27 cellular contexts compared by ENCODE assay signal in the genomic region with DNA sequence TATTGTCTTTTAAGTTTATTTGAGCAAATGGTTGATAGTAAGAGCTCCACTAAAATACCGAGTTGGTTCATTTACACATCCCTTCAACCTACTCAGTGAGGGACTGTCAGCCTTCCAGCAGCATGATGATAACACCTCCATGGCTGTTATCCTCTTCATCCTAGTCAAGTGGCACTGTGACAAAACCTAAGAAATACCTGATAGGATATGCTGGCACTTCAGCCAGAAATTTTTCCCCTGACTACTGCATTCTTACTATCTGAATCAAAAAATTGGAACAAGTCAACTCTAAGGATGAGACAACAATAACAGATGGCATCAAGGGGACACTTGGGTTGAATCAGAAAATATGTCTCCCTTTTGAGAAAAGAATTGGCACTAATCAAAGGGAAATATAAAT.
"Had no signal": no experiment of that assay in that cellular context is flagged by ENCODE, and none has a peak within 500 bp of the region (broad histone marks: within the 10 kb centered on the region; RNA-seq: fewer than 3 reads in every experiment).

No MANE protein-coding gene starts in this region.

- H3K4me3 Mint-ChIP-seq: activated CD4-positive, alpha-beta memory T cell treated with anti-CD3 and anti-CD28 coated beads, Interleukin-2, amount 10 ng/mL, durations not matched to agents 7 days and 5 days; activated CD4-positive, alpha-beta T cell treated with anti-CD3 and anti-CD28 coated beads, Interleukin-2, amount 10 ng/mL, durations not matched to agents 24 days and 14 days; mesothelial cell of epicardium; nephron; type B pancreatic cell had no signal

- H3K27me3 ChIP-seq: body of pancreas, cardiac muscle cell, gastrocnemius medialis, neutrophil, pancreas, vagina had no signal

- H3K9me3 ChIP-seq: body of pancreas, gastrocnemius medialis, neutrophil, pancreas, thoracic aorta, vagina had no signal

- DNase-seq: activated CD4-positive, alpha-beta memory T cell treated with anti-CD3 and anti-CD28 coated beads, Interleukin-2, amount 10 ng/mL, durations not matched to agents 7 days and 5 days; activated CD4-positive, alpha-beta T cell treated with anti-CD3 and anti-CD28 coated beads, Interleukin-2, amount 10 ng/mL, durations not matched to agents 24 days and 14 days; activated effector memory CD4-positive, alpha-beta T cell treated with anti-CD3 and anti-CD28 coated beads, Interleukin-2, amount 50 U/mL, for 16 hours; activated naive CD4-positive, alpha-beta T cell treated with anti-CD3 and anti-CD28 coated beads, Interleukin-2, amount 50 U/mL, for 16 hours; activated T-cell treated with anti-CD3 and anti-CD28 coated beads for 4 hours; body of pancreas; dermis blood vessel endothelial cell; effector CD8-positive, alpha-beta T cell; gastrocnemius medialis; head of caudate nucleus; hypothalamus; left ventricle myocardium superior; mammary epithelial cell; pancreas; right cardiac atrium; stimulated activated CD4-positive, alpha-beta T cell treated with anti-CD3 and anti-CD28 coated beads, Interleukin-1b, Interleukin-23, amount 100 ng/mL, for 48 hours had no signal

- H3K4me3 ChIP-seq: body of pancreas, cardiac muscle cell, gastrocnemius medialis, pancreas, skin epidermis, thoracic aorta, vagina had no signal

- H3K4me1 Mint-ChIP-seq: activated CD4-positive, alpha-beta memory T cell treated with anti-CD3 and anti-CD28 coated beads, Interleukin-2, amount 10 ng/mL, durations not matched to agents 7 days and 5 days; activated CD4-positive, alpha-beta T cell treated with anti-CD3 and anti-CD28 coated beads, Interleukin-2, amount 10 ng/mL, durations not matched to agents 24 days and 14 days; nephron had no signal

- H3K36me3 Mint-ChIP-seq: mesothelial cell of epicardium, type B pancreatic cell had no signal

- H3K27me3 Mint-ChIP-seq: activated CD4-positive, alpha-beta T cell treated with anti-CD3 and anti-CD28 coated beads, Interleukin-2, amount 10 ng/mL, durations not matched to agents 24 days and 14 days; type B pancreatic cell had no signal

- H3K4me1 ChIP-seq: vagina had no signal

- H3K27ac ChIP-seq: body of pancreas, cardiac muscle cell, gastrocnemius medialis, neutrophil, pancreas, skin epidermis, thoracic aorta, vagina, VCaP had no signal

- H3K27ac Mint-ChIP-seq: activated CD4-positive, alpha-beta memory T cell treated with anti-CD3 and anti-CD28 coated beads, Interleukin-2, amount 10 ng/mL, durations not matched to agents 7 days and 5 days; activated CD4-positive, alpha-beta T cell treated with anti-CD3 and anti-CD28 coated beads, Interleukin-2, amount 10 ng/mL, durations not matched to agents 24 days and 14 days; mesothelial cell of epicardium; nephron; type B pancreatic cell had no signal

- H3K36me3 ChIP-seq: cardiac muscle cell, gastrocnemius medialis, neutrophil, pancreas, thoracic aorta, vagina had no signal

- H3K9me3 Mint-ChIP-seq: activated CD4-positive, alpha-beta memory T cell treated with anti-CD3 and anti-CD28 coated beads, Interleukin-2, amount 10 ng/mL, durations not matched to agents 7 days and 5 days; activated CD4-positive, alpha-beta T cell treated with anti-CD3 and anti-CD28 coated beads, Interleukin-2, amount 10 ng/mL, durations not matched to agents 24 days and 14 days; nephron had no signal

- ATAC-seq: activated CD4-positive, CD25-positive, alpha-beta regulatory T cell treated with anti-CD3 and anti-CD28 coated beads, Interleukin-2, amount 50 U/mL, for 24 hours; body of pancreas; esophagus mucosa; gastrocnemius medialis; left ventricle myocardium superior; pancreas; right cardiac atrium had no signal
